Comparison of ENCODE assay signal across 19 cellular contexts in the genomic region with DNA sequence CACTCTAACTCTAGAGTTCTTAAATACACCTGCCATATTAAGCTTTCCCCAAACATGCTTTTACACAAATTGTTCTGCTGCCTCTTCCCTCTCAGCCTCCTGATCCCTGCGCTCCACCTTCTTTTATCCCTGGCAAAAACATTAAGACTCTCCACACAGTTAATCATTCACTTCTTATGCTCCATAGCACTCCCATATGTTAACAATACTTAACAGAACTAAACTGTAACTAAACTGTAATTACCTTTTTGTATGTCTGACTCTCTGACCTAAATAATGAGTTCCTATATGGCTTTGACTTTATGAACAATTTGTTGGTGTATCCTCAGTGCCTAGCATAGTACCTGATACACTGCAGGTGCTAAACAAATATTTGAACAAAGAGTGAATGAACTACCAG.
A peak's percentile ranks its signal among the peaks of the same experiment; 100 is the strongest.
DNase-seq lines count a peak whose midpoint lies in the region; ATAC-seq, FAIRE-seq and TF ChIP-seq lines count a peak whose summit lies in the region.
"Had no signal": no experiment of that assay in that cellular context is flagged by ENCODE, and none has a peak within 500 bp of the region (broad histone marks: within the 10 kb centered on the region; RNA-seq: fewer than 3 reads in every experiment).

No MANE protein-coding gene starts in this region.

- H3K4me3 ChIP-seq in small intestine (ENCODE audit: low read depth in 1 of 2, low read length in 2 of 2) = no peak overlapping the region

- peak overlapping the region; percentile 20 for H3K27ac Mint-ChIP-seq in activated naive CD4-positive, alpha-beta T cell treated with anti-CD3 and anti-CD28 coated beads, Interleukin-2, amount 50 U/mL, for 24 hours
- peak overlapping the region in 5 of 6 donors; percentile 14 to 79 (median 33) for H3K27ac Mint-ChIP-seq in immature natural killer cell

- no peaks in the 10 kb centered on the region for H3K9me3 Mint-ChIP-seq in activated naive CD4-positive, alpha-beta T cell treated with anti-CD3 and anti-CD28 coated beads, Interleukin-2, amount 50 U/mL, for 24 hours
- no peaks in the 10 kb centered on the region for H3K9me3 Mint-ChIP-seq in immature natural killer cell

- in situ Hi-C loops in Caki2 (cut with HindIII; ENCODE audit: low pct_unique_long_range_greater_than_20kb, low sequenced_read_pairs) = no loop called here

- H3K9me3 ChIP-seq in small intestine (ENCODE audit: control insufficient read depth, low read depth) = no peaks in the 10 kb centered on the region

- peaks cover 0 to 4% of the 10 kb centered on the region in 2 donors for H3K36me3 ChIP-seq in small intestine (ENCODE audit: control insufficient read depth in 2 of 2, insufficient read depth in 2 of 2, low read length in 2 of 2)

- H3K4me1 ChIP-seq in small intestine (ENCODE audit: control insufficient read depth in 2 of 2, insufficient read depth in 1 of 2, low read depth in 1 of 2, low read length in 1 of 2) = no peaks in the 10 kb centered on the region

- FAIRE-seq in small intestine (lab: Jason Lieb, UNC) = no peak

- no peaks in the 10 kb centered on the region for H3K27me3 ChIP-seq in small intestine (ENCODE audit: control insufficient read depth in 2 of 2, insufficient read depth in 2 of 2, low read length in 2 of 2)

- ATAC-seq in GM19397 (IDR thresholded peaks at IDR 0.05; ENCODE audit: unreplicated experiment) = no peak
- ATAC-seq: Panc1, Right ventricle myocardium inferior had no signal

- no peaks in the 10 kb centered on the region for H3K27me3 Mint-ChIP-seq in activated naive CD4-positive, alpha-beta T cell treated with anti-CD3 and anti-CD28 coated beads, Interleukin-2, amount 50 U/mL, for 24 hours
- peaks cover 0 to 9% (median 0%) of the 10 kb centered on the region in 3 donors for H3K27me3 Mint-ChIP-seq in immature natural killer cell (ENCODE audit: low read depth in 3 of 3)

- no peak overlapping the region for H3K4me3 Mint-ChIP-seq in activated naive CD4-positive, alpha-beta T cell treated with anti-CD3 and anti-CD28 coated beads, Interleukin-2, amount 50 U/mL, for 24 hours
- no peak overlapping the region for H3K4me3 Mint-ChIP-seq in immature natural killer cell

- H3K36me3 Mint-ChIP-seq in activated naive CD4-positive, alpha-beta T cell treated with anti-CD3 and anti-CD28 coated beads, Interleukin-2, amount 50 U/mL, for 24 hours = peaks cover 7% of the 10 kb centered on the region
- peaks cover 4 to 22% (median 4%) of the 10 kb centered on the region in 3 donors for H3K36me3 Mint-ChIP-seq in immature natural killer cell

- no peak for DNase-seq in activated naive CD4-positive, alpha-beta T cell treated with anti-CD3 and anti-CD28 coated beads, Interleukin-2, amount 50 U/mL, for 16 hours
- DNase-seq in Caki2 (ENCODE audit: low read depth) (peak; percentile 46), immature natural killer cell (no peak), small intestine (peak; percentile 15), NCI-H2029 treated with DMSO at 0.1 percent for 48 hours (lab: John Stamatoyannopoulos, UW) (no peak), GM20000 (ENCODE audit: low spot score) (no peak)
- DNase-seq: AML-193, DMS 273 treated with DMSO at 0.1 percent for 48 hours, H7, Karpas-422, MM.1S, NCI-H1105, NCI-H1694 treated with DMSO at 0.1 percent for 48 hours, NCI-H446 treated with DMSO at 0.1 percent for 48 hours, NCI-H82 had no signal

- no peak overlapping the region for H3K27ac ChIP-seq in small intestine (ENCODE audit: low read depth in 1 of 2, low read length in 1 of 2)

- 61 to 81% (median 68%) methylated on average over 1 of the region's 1 CpG for WGBS in small intestine, 3 donors

- no peaks in the 10 kb centered on the region for H3K4me1 Mint-ChIP-seq in activated naive CD4-positive, alpha-beta T cell treated with anti-CD3 and anti-CD28 coated beads, Interleukin-2, amount 50 U/mL, for 24 hours
- H3K4me1 Mint-ChIP-seq in immature natural killer cell = peaks cover 2 to 14% of the 10 kb centered on the region in 2 donors

- no peak for TF ChIP-seq CTCF in GM20000 (IDR thresholded peaks at IDR 0.05; ENCODE audit: extremely low read depth, missing control alignments)

Comparison
In these comparisons a context has a peak if more than half of its experiments do, and no peak if none do; other contexts are left out.
1. DNase-seq: peak in Caki2 (single experiment) and small intestine (single experiment); none in activated naive CD4-positive, alpha-beta T cell treated with anti-CD3 and anti-CD28 coated beads, Interleukin-2, amount 50 U/mL, for 16 hours (single experiment), immature natural killer cell (0 of 3), NCI-H2029 treated with DMSO at 0.1 percent for 48 hours (single experiment) and GM20000 (single experiment).